22 cellular contexts compared by ENCODE assay signal in the genomic region with DNA sequence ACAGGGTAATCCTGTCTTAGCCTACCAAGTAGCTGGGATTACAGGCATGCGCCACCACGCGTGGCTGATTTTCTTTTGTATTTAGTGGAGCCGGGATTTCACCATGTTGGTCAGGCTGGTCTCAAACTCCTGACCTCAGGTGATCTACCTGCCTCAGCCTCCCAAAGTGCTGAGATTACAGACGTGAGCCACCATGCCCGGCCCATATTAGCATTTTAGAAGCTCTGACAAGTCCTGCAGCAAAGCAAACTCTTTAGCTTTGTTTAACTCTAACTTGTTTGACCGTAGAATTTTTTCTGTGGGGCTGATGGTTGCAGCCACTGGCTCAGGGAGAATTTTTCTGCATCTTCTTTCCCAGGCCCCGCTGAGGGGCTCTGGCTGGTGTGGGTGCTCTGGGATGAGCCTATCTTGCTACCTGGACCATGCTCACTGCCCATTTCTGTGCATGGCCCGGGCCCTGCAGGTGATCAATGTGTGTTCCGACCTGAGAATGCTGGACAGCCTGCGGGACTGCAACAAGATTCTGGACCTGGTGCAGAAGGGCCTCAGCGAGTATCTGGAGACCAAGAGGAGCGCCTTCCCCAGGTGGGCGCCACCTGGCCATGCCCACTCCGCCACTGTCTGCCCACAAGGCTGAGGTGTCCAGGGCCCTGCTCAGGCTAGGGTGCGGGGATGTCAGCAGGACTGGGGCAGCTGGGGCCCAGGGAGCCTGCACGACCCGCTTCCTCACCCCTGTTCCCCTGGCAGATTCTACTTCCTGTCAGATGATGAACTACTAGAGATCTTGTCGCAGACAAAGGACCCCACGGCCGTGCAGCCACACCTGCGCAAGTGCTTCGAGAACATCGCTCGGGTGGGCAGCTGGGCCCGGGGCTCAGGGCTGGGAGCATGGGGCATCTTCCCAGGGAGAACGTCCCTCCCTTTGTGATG. TPM values are rescaled to one million over a fixed set of nuclear protein-coding genes. Genes with fewer than 3 reads are reported as not detected.
A peak's percentile ranks its signal among the peaks of the same experiment; 100 is the strongest.
DNase-seq lines count a peak whose midpoint lies in the region; ATAC-seq, FAIRE-seq and TF ChIP-seq lines count a peak whose summit lies in the region.
"Had no signal": no experiment of that assay in that cellular context is flagged by ENCODE, and none has a peak within 500 bp of the region (broad histone marks: within the 10 kb centered on the region; RNA-seq: fewer than 3 reads in every experiment).

No MANE protein-coding gene starts in this region.

- H3K4me2 ChIP-seq in K562 (ENCODE audit: insufficient read depth, low read length) (no peak overlapping the region), neuronal stem cell (ENCODE audit: insufficient read depth, low read length, poor library complexity, severe bottlenecking) (no peak overlapping the region)

- H3K27me3 ChIP-seq in right cardiac atrium (ENCODE audit: control insufficient read depth, insufficient read depth): no peaks in the 10 kb centered on the region
- H3K27me3 ChIP-seq in K562 (ENCODE audit: control insufficient read depth in 2 of 2, insufficient read depth in 2 of 2, low read length in 2 of 2): no peaks in the 10 kb centered on the region; a peak in 1 of 5 replicates
- no peaks in the 10 kb centered on the region for H3K27me3 ChIP-seq in neuronal stem cell (ENCODE audit: control insufficient read depth in 3 of 3, insufficient read depth in 3 of 3, low read depth in 1 of 3, low read length in 3 of 3)
- H3K27me3 ChIP-seq in aorta (ENCODE audit: control insufficient read depth in 1 of 2, insufficient read depth in 2 of 2, low read length in 1 of 2): no peaks in the 10 kb centered on the region

- no peak overlapping the region for H3K4me3 ChIP-seq in right cardiac atrium (ENCODE audit: low read length)
- no peak overlapping the region for H3K4me3 ChIP-seq in K562
- no peak overlapping the region for H3K4me3 ChIP-seq in neuronal stem cell (ENCODE audit: low read length in 2 of 2)
- H3K4me3 ChIP-seq in aorta (ENCODE audit: low read length in 2 of 2): no peak overlapping the region
- H3K4me3 ChIP-seq: SJCRH30 had no signal

- no peak overlapping the region for H2BK120ac ChIP-seq in neuronal stem cell (ENCODE audit: low read depth, low read length)

- H2BK15ac ChIP-seq in neuronal stem cell (ENCODE audit: low read length): no peak overlapping the region

- no peak for FAIRE-seq in K562 (lab: Jason Lieb, UNC)
- FAIRE-seq: G401.6, GM18507 had no signal

- no peaks in the 10 kb centered on the region for H4K20me1 ChIP-seq in K562 (replicated peaks; ENCODE audit: control insufficient read depth, insufficient read depth, low read length)

- no peak overlapping the region for H4K8ac ChIP-seq in neuronal stem cell (ENCODE audit: low read depth, low read length)

- H3K9me3 ChIP-seq in right cardiac atrium (ENCODE audit: control insufficient read depth, low read length): no peaks in the 10 kb centered on the region
- H3K9me3 ChIP-seq in K562 (replicated peaks; ENCODE audit: control insufficient read depth, insufficient read depth, low read depth, low read length): no peaks in the 10 kb centered on the region
- no peaks in the 10 kb centered on the region for H3K9me3 ChIP-seq in neuronal stem cell (replicated peaks in 1 of 2; ENCODE audit: control insufficient read depth in 2 of 2, insufficient read depth in 1 of 2, low read depth in 1 of 2, low read length in 2 of 2)
- no peaks in the 10 kb centered on the region for H3K9me3 ChIP-seq in aorta (ENCODE audit: control insufficient read depth, low read length)
- H3K9me3 ChIP-seq: SJCRH30 had no signal

- H3K23ac ChIP-seq in neuronal stem cell (ENCODE audit: low read depth, low read length, poor library complexity): peak overlapping the region; percentile 59

- in situ Hi-C loops in K562 (cut with MboI): no loop called here

- intact Hi-C loops in right cardiac atrium (cut with DNase I) (no loop called here), Right ventricle myocardium inferior (cut with DNase I) (no loop called here), K562 (cut with micrococcal nuclease) (no loop called here), aorta (cut with DNase I) (no loop called here)

- H3K27ac ChIP-seq in right cardiac atrium (ENCODE audit: low read length) (no peak overlapping the region), K562 (ENCODE audit: extremely low read depth, low read depth, low read length) (no peak overlapping the region), neuronal stem cell (replicated peaks; ENCODE audit: low read length) (no peak overlapping the region), aorta (ENCODE audit: low read depth in 1 of 2, low read length in 2 of 2) (no peak overlapping the region)
- H3K27ac ChIP-seq: SJCRH30 had no signal

- no peaks in the 10 kb centered on the region for H3K79me2 ChIP-seq in K562 (ENCODE audit: control insufficient read depth, insufficient read depth, low read length)

- TF ChIP-seq CTCF in K562 (IDR thresholded peaks at IDR 0.05 in 2 of 3, conservative IDR thresholded peaks at IDR 0.05 in 1 of 3; ENCODE audit: insufficient read depth in 2 of 3, low read depth in 1 of 3, low read length in 3 of 3): no peak

- no peak overlapping the region for H2BK12ac ChIP-seq in neuronal stem cell (ENCODE audit: low read length)

- no peaks in the 10 kb centered on the region for H3K4me1 ChIP-seq in right cardiac atrium (ENCODE audit: control insufficient read depth, insufficient read depth, low read length)
- peaks cover 0 to 3% of the 10 kb centered on the region in 2 experiments; a peak in 1 of 5 replicates for H3K4me1 ChIP-seq in K562 (replicated peaks in 1 of 2; ENCODE audit: control insufficient read depth in 2 of 2, insufficient read depth in 2 of 2, low read length in 2 of 2)
- H3K4me1 ChIP-seq in neuronal stem cell (ENCODE audit: control insufficient read depth in 2 of 2, insufficient read depth in 1 of 2, low read depth in 1 of 2, low read length in 2 of 2): peaks cover 0 to 4% of the 10 kb centered on the region in 2 donors
- H3K4me1 ChIP-seq in aorta (ENCODE audit: control insufficient read depth in 1 of 2, insufficient read depth in 2 of 2, low read length in 2 of 2): no peaks in the 10 kb centered on the region
- H3K4me1 ChIP-seq: SJCRH30 had no signal

- no peak overlapping the region for H3K9ac ChIP-seq in K562 (ENCODE audit: insufficient read depth in 1 of 2, low read depth in 2 of 2, low read length in 2 of 2)
- peak overlapping the region; percentile 4 for H3K9ac ChIP-seq in neuronal stem cell (ENCODE audit: low read depth, low read length, poor library complexity)

- CTCF ChIA-PET in K562 (lab: Yijun Ruan, JAX; ENCODE audit: low intra/inter-chr PET ratio): no interaction called here

- WGBS in right cardiac atrium: 93% methylated on average over 27 of the region's 27 CpGs
- 53% methylated on average over 26 of the region's 27 CpGs for WGBS in K562 (ENCODE audit: insufficient coverage, low coverage, missing lambda C conversion rate)
- no CpG with 5 or more reads among the region's 27 CpGs for WGBS in neuronal stem cell (ENCODE audit: extremely low coverage in 2 of 2, insufficient read length in 2 of 2, insufficient replicate concordance in 1 of 2), 2 donors
- 94 to 95% methylated on average over 27 of the region's 27 CpGs for WGBS in aorta, 2 donors

- peak overlapping the region; percentile 30 for H2AK5ac ChIP-seq in neuronal stem cell (ENCODE audit: low read depth, low read length)

- POLR2A ChIA-PET in K562 (lab: Yijun Ruan, JAX): interaction anchor here (1.3 kb wide), 1 partner anchor 15 kb away, joined by 3 read pairs; no protein-coding TSS in a partner anchor

- no peaks in the 10 kb centered on the region for H3K9me1 ChIP-seq in K562 (ENCODE audit: control insufficient read depth, insufficient read depth, low read length)

- BruUV-seq in K562 (replicated peaks; lab: Mats Ljungman, UMichigan): no TSS peak

- H3K79me1 ChIP-seq in neuronal stem cell (ENCODE audit: low read depth, low read length): no peaks in the 10 kb centered on the region

- peak overlapping the region; percentile 61 for H3K18ac ChIP-seq in neuronal stem cell (ENCODE audit: low read length)

- H2AFZ ChIP-seq in K562 (ENCODE audit: low read depth, low read length) (no peak overlapping the region), neuronal stem cell (ENCODE audit: low read length) (no peak overlapping the region)

- H2BK5ac ChIP-seq in neuronal stem cell (ENCODE audit: low read length): no peak overlapping the region

- H3K36me3 ChIP-seq in K562 (ENCODE audit: control insufficient read depth, insufficient read depth, low read length) (no peaks in the 10 kb centered on the region), neuronal stem cell (replicated peaks in 1 of 2; ENCODE audit: control insufficient read depth in 2 of 2, insufficient read depth in 2 of 2, low read length in 2 of 2) (peaks cover 0 to 2% of the 10 kb centered on the region in 2 donors), aorta (ENCODE audit: control insufficient read depth in 1 of 2, insufficient read depth in 2 of 2, low read length in 1 of 2) (no peaks in the 10 kb centered on the region)
- H3K36me3 ChIP-seq: SJCRH30 had no signal

- DNase-seq in right cardiac atrium: peak in 2 of 3 donors; percentile 33
- DNase-seq in Right ventricle myocardium inferior (ENCODE audit: missing footprints): no peak
- no peak for DNase-seq in K562 (ENCODE audit: extremely low read depth in 1 of 4, low spot score in 3 of 4)
- DNase-seq in neuronal stem cell (ENCODE audit: low spot score): no peak
- peak; percentile 41 to 67 for DNase-seq in aorta
- DNase-seq in GM03348 (ENCODE audit: low spot score): no peak
- DNase-seq in NCI-H1092 treated with DMSO at 0.1 percent for 48 hours (lab: John Stamatoyannopoulos, UW): no peak
- no peak for DNase-seq in NCI-H446 (lab: John Stamatoyannopoulos, UW)
- DNase-seq: CD4-positive, alpha-beta T cell; H7; HFFc6; KBM-7; NCI-H1092; NCI-H1436 treated with DMSO at 0.1 percent for 48 hours; NCI-H2029; NCI-H2227 treated with DMSO at 0.1 percent for 48 hours; NCI-H510A treated with DMSO at 0.1 percent for 48 hours; NCI-H748 treated with DMSO at 0.1 percent for 48 hours; SJCRH30 had no signal

- no peak for ATAC-seq in right cardiac atrium
- ATAC-seq in Right ventricle myocardium inferior: no peak
- ATAC-seq in K562: no peak
- no peak for ATAC-seq in aorta (ENCODE audit: low FRiP score)
- ATAC-seq: Panc1 had no signal

- no peak for TF ChIP-seq EP300 in K562 (IDR thresholded peaks at IDR 0.05; ENCODE audit: low read length)

- TF ChIP-seq RAD21 in K562 (CRISPR knock-in tag; conservative IDR thresholded peaks at IDR 0.05 in 1 of 2, IDR thresholded peaks at IDR 0.05 in 1 of 2): no peak

- no peak for TF ChIP-seq POLR2A in K562 (conservative IDR thresholded peaks at IDR 0.05)

- H4K91ac ChIP-seq in neuronal stem cell (ENCODE audit: low read depth, low read length, poor library complexity): no peak overlapping the region

- no peak overlapping the region for H3K4ac ChIP-seq in neuronal stem cell (ENCODE audit: low read length)

- no peak overlapping the region for H3K14ac ChIP-seq in neuronal stem cell (ENCODE audit: low read length)

RNA-seq across cellular contexts. Expression of a gene that starts 41.3 kb away (rescaled TPM):
- total RNA-seq in right cardiac atrium (1 to 10 TPM; 3.0 to 4.0 (median 3.7) TPM), Right ventricle myocardium inferior (2.2 TPM), K562 (2014; rRNA removed) (0.41 and 0.57 TPM in 2 replicates), K562 (2014; rRNA removed; fragmentation: Illumina TruSeq; extraction: Trizol) (0.18 and 0.22 TPM in 2 replicates), K562 (2015; rRNA removed; fragmentation: Illumina TruSeq; extraction: Trizol) (0.51 and 0.57 TPM in 2 replicates), K562 (2021) (0.84 and 1.2 TPM in 2 replicates), aorta (10 to 100 TPM; 10.3 to 24.1 TPM)
- polyA plus RNA-seq in right cardiac atrium (2.6 TPM), K562 (2011; rRNA removed) (0.57 and 0.97 TPM in 2 replicates), K562 (2014; fragmentation: Illumina TruSeq; extraction: Trizol) (0.42 and 0.68 TPM in 2 replicates), K562 (2014; fragmentation: Nextera tagmentation; extraction: Ambion mirVana) (under 1 TPM; 0.04 TPM), K562 (2014; rRNA removed) (0.40 and 0.50 TPM in 2 replicates), aorta (10 to 100 TPM in 1 of 2 donors, under 1 TPM in 1; 0.88 to 11.3 TPM)
- 10.1 and 27.0 TPM in 2 replicates for total RNA-seq in K562 (2011; cell fraction: chromatin; rRNA removed; ENCODE audit: low replicate concordance)
- total RNA-seq in K562 (2011; cell fraction: nucleolus; rRNA removed): 5.8 and 8.3 TPM in 2 replicates
- total RNA-seq in K562 (2011; cell fraction: nucleoplasm; rRNA removed): 4.7 and 7.0 TPM in 2 replicates
- polyA plus RNA-seq in K562 (2011; cell fraction: cytosol; rRNA removed): 0.21 and 0.55 TPM in 2 replicates
- 5.4 and 8.1 TPM in 2 replicates for polyA plus RNA-seq in K562 (2011; cell fraction: nucleus; rRNA removed)
- 0.47 and 4.0 TPM in 2 replicates for polyA plus RNA-seq in K562 (2012)
- 0.98 and 1.8 TPM in 2 replicates for polyA minus RNA-seq in K562 (2011; rRNA and poly(A)+ RNA removed)
- polyA minus RNA-seq in K562 (2011; cell fraction: cytosol; rRNA and poly(A)+ RNA removed): 0.46 and 0.48 TPM in 2 replicates
- 2.2 and 5.3 TPM in 2 replicates for polyA minus RNA-seq in K562 (2011; cell fraction: nucleus; rRNA and poly(A)+ RNA removed)
- 1.3 TPM for polyA plus RNA-seq in neuronal stem cell (2013, experiment 1 of 2)
- polyA plus RNA-seq in neuronal stem cell (2013, experiment 2 of 2): 1.3 TPM

RNA-seq across cellular contexts. Expression of a gene that starts 52.4 kb away (rescaled TPM):
- 10 to 100 TPM; 48.4 to 59.1 (median 55.9) TPM for total RNA-seq in right cardiac atrium
- 43.0 TPM for polyA plus RNA-seq in right cardiac atrium
- total RNA-seq in Right ventricle myocardium inferior: 53.3 TPM
- 67.6 and 158 TPM in 2 replicates for total RNA-seq in K562 (2011; cell fraction: chromatin; rRNA removed; ENCODE audit: low replicate concordance)
- total RNA-seq in K562 (2011; cell fraction: nucleolus; rRNA removed): 94.0 and 97.9 TPM in 2 replicates
- 61.2 and 63.2 TPM in 2 replicates for total RNA-seq in K562 (2011; cell fraction: nucleoplasm; rRNA removed)
- total RNA-seq in K562 (2014; rRNA removed): 60.4 and 69.1 TPM in 2 replicates
- total RNA-seq in K562 (2014; rRNA removed; fragmentation: Illumina TruSeq; extraction: Trizol): 21.6 and 25.8 TPM in 2 replicates
- 35.4 and 37.5 TPM in 2 replicates for total RNA-seq in K562 (2015; rRNA removed; fragmentation: Illumina TruSeq; extraction: Trizol)
- total RNA-seq in K562 (2021): 64.9 and 66.6 TPM in 2 replicates
- 51.8 and 56.1 TPM in 2 replicates for polyA plus RNA-seq in K562 (2011; rRNA removed)
- polyA plus RNA-seq in K562 (2011; cell fraction: cytosol; rRNA removed): 55.1 and 78.1 TPM in 2 replicates
- polyA plus RNA-seq in K562 (2011; cell fraction: nucleus; rRNA removed): 152 and 164 TPM in 2 replicates
- 55.2 and 58.8 TPM in 2 replicates for polyA plus RNA-seq in K562 (2012)
- polyA plus RNA-seq in K562 (2014; fragmentation: Illumina TruSeq; extraction: Trizol): 37.5 and 48.7 TPM in 2 replicates
- polyA plus RNA-seq in K562 (2014; fragmentation: Nextera tagmentation; extraction: Ambion mirVana): 1 to 10 TPM; 3.4 to 5.4 TPM
- 42.5 and 47.8 TPM in 2 replicates for polyA plus RNA-seq in K562 (2014; rRNA removed)
- 34.0 and 46.9 TPM in 2 replicates for polyA minus RNA-seq in K562 (2011; rRNA and poly(A)+ RNA removed)
- 28.6 and 32.7 TPM in 2 replicates for polyA minus RNA-seq in K562 (2011; cell fraction: cytosol; rRNA and poly(A)+ RNA removed)
- 43.1 and 47.4 TPM in 2 replicates for polyA minus RNA-seq in K562 (2011; cell fraction: nucleus; rRNA and poly(A)+ RNA removed)
- polyA plus RNA-seq in neuronal stem cell (2013, experiment 1 of 2): 52.3 TPM
- polyA plus RNA-seq in neuronal stem cell (2013, experiment 2 of 2): 51.8 TPM
- total RNA-seq in aorta: 10 to 100 TPM; 62.7 to 74.4 TPM
- 10 to 100 TPM; 29.4 to 99.6 TPM for polyA plus RNA-seq in aorta

RNA-seq across cellular contexts. Expression of a gene that starts 53.0 kb away (rescaled TPM):
- total RNA-seq in right cardiac atrium (10 to 100 TPM; 15.9 to 28.5 (median 18.3) TPM), Right ventricle myocardium inferior (13.7 TPM), K562 (2014; rRNA removed) (16.8 and 21.5 TPM in 2 replicates), K562 (2014; rRNA removed; fragmentation: Illumina TruSeq; extraction: Trizol) (12.7 and 18.0 TPM in 2 replicates), K562 (2015; rRNA removed; fragmentation: Illumina TruSeq; extraction: Trizol) (19.0 and 20.2 TPM in 2 replicates), K562 (2021) (16.7 and 19.5 TPM in 2 replicates), aorta (1 to 10 TPM; 7.7 to 8.0 TPM)
- polyA plus RNA-seq in right cardiac atrium (10.9 TPM), K562 (2011; rRNA removed) (27.5 and 28.3 TPM in 2 replicates), K562 (2014; fragmentation: Illumina TruSeq; extraction: Trizol) (18.3 and 18.4 TPM in 2 replicates), K562 (2014; fragmentation: Nextera tagmentation; extraction: Ambion mirVana) (1 to 10 TPM; 2.4 to 4.1 TPM), K562 (2014; rRNA removed) (28.7 and 29.1 TPM in 2 replicates), aorta (1 to 10 TPM; 7.1 to 8.5 TPM)
- 31.9 and 35.6 TPM in 2 replicates for total RNA-seq in K562 (2011; cell fraction: chromatin; rRNA removed; ENCODE audit: low replicate concordance)
- total RNA-seq in K562 (2011; cell fraction: nucleolus; rRNA removed): 25.5 and 28.0 TPM in 2 replicates
- 20.6 and 25.9 TPM in 2 replicates for total RNA-seq in K562 (2011; cell fraction: nucleoplasm; rRNA removed)
- polyA plus RNA-seq in K562 (2011; cell fraction: cytosol; rRNA removed): 10.7 and 16.3 TPM in 2 replicates
- polyA plus RNA-seq in K562 (2011; cell fraction: nucleus; rRNA removed): 33.0 and 39.3 TPM in 2 replicates
- polyA plus RNA-seq in K562 (2012): 14.0 and 20.6 TPM in 2 replicates
- polyA minus RNA-seq in K562 (2011; rRNA and poly(A)+ RNA removed): 17.5 and 19.1 TPM in 2 replicates
- 7.0 and 9.6 TPM in 2 replicates for polyA minus RNA-seq in K562 (2011; cell fraction: cytosol; rRNA and poly(A)+ RNA removed)
- 13.9 and 14.5 TPM in 2 replicates for polyA minus RNA-seq in K562 (2011; cell fraction: nucleus; rRNA and poly(A)+ RNA removed)
- polyA plus RNA-seq in neuronal stem cell (2013, experiment 1 of 2): 23.3 TPM
- polyA plus RNA-seq in neuronal stem cell (2013, experiment 2 of 2): 25.3 TPM

Comparison
In these comparisons a context has a peak if more than half of its experiments do, and no peak if none do; other contexts are left out.
1. DNase-seq: peak in right cardiac atrium (2 of 3) and aorta (2 of 2); none in Right ventricle myocardium inferior (single experiment), K562 (0 of 4), neuronal stem cell (single experiment), GM03348 (single experiment), NCI-H1092 treated with DMSO at 0.1 percent for 48 hours (single experiment) and NCI-H446 (0 of 2).